14 cellular contexts compared by ENCODE assay signal in the genomic region with DNA sequence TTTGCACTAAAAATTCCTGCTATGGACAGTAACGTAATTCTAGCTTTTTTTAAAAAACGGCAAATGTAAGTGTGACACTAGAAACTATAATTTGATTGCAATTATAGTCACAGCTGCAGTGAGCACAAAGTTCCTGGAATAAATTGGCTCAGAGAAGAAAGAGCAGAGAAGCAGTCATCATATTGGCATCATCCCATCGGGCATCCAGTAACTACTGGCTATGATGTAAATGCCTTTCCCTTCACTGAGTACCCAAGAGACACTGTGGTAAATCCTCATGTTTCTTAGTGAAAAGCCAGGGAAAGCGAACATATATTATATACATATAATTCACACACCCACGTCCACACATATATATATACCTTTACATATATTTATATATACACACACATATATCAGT. TPM values are rescaled to one million over a fixed set of nuclear protein-coding genes. Genes with fewer than 3 reads are reported as not detected.
DNase-seq lines count a peak whose midpoint lies in the region; TF ChIP-seq lines count a peak whose summit lies in the region.
"Had no signal": no experiment of that assay in that cellular context is flagged by ENCODE, and none has a peak within 500 bp of the region (broad histone marks: within the 10 kb centered on the region; RNA-seq: fewer than 3 reads in every experiment).

No MANE protein-coding gene starts in this region.

- H4K20me1 ChIP-seq in osteoblast (ENCODE audit: insufficient read depth, low read length): peaks cover 9% of the 10 kb centered on the region

- peak; percentile 52 for DNase-seq in GM03348 (ENCODE audit: low spot score)
- peak; percentile 14 for DNase-seq in SK-MEL-5 (ENCODE audit: low read depth, low spot score)
- DNase-seq in fibroblast of pulmonary artery (ENCODE audit: low read depth): peak; percentile 52
- DNase-seq in osteoblast (ENCODE audit: insufficient read length, low spot score, missing footprints): no peak
- no peak for DNase-seq in stimulated activated CD4-positive, alpha-beta T cell treated with anti-CD3 and anti-CD28 coated beads, Interleukin-2, amount 100 ng/mL, for 24 hours
- DNase-seq in NCI-H1436 (lab: John Stamatoyannopoulos, UW): no peak
- no peak for DNase-seq in esophagus muscularis mucosa (ENCODE audit: extremely low spot score)
- DNase-seq: activated T-cell treated with anti-CD3 and anti-CD28 coated beads, Interleukin-2, amount 50 U/mL, for 4 hours; effector memory CD4-positive, alpha-beta T cell; gastrocnemius medialis; NCI-H2029 treated with DMSO at 0.1 percent for 48 hours; NCI-H774; tibial artery had no signal

- no peak for TF ChIP-seq EP300 in esophagus muscularis mucosa (IDR thresholded peaks at IDR 0.05)

- H3K9me3 ChIP-seq in osteoblast (ENCODE audit: low read depth, low read length): no peaks in the 10 kb centered on the region
- H3K9me3 ChIP-seq in esophagus muscularis mucosa: no peaks in the 10 kb centered on the region
- H3K9me3 ChIP-seq: BLaER1, gastrocnemius medialis, tibial artery had no signal

- no peak overlapping the region for H2AFZ ChIP-seq in osteoblast (ENCODE audit: low read length)

- in situ Hi-C loops in SK-MEL-5 (cut with HindIII; ENCODE audit: low pct_unique_long_range_greater_than_20kb, low sequenced_read_pairs): no loop called here

- 75% methylated on average over 5 of the region's 5 CpGs for WGBS in esophagus muscularis mucosa

- TF ChIP-seq POLR2A in esophagus muscularis mucosa (IDR thresholded peaks at IDR 0.05; ENCODE audit: low read depth): no peak

- H3K27me3 ChIP-seq in osteoblast (ENCODE audit: insufficient read depth, low read length): no peaks in the 10 kb centered on the region
- no peaks in the 10 kb centered on the region for H3K27me3 ChIP-seq in esophagus muscularis mucosa
- H3K27me3 ChIP-seq: BLaER1, gastrocnemius medialis, tibial artery had no signal

- H3K4me2 ChIP-seq in osteoblast (ENCODE audit: insufficient read depth, low read length): no peak overlapping the region
- H3K4me2 ChIP-seq: BLaER1 had no signal

- TF ChIP-seq CTCF in fibroblast of pulmonary artery (IDR thresholded peaks at IDR 0.05; ENCODE audit: low read length, missing control alignments): no peak
- TF ChIP-seq CTCF in osteoblast (IDR thresholded peaks at IDR 0.05; ENCODE audit: extremely low read depth, low read depth, low read length): no peak
- no peak for TF ChIP-seq CTCF in esophagus muscularis mucosa (IDR thresholded peaks at IDR 0.05)

- intact Hi-C loops in esophagus muscularis mucosa (cut with DNase I): no loop called here

- no peak overlapping the region for H3K4me3 ChIP-seq in fibroblast of pulmonary artery (replicated peaks; ENCODE audit: low read depth, low read length)
- H3K4me3 ChIP-seq in osteoblast (ENCODE audit: insufficient read depth, low read length): no peak overlapping the region
- H3K4me3 ChIP-seq in esophagus muscularis mucosa: no peak overlapping the region
- H3K4me3 ChIP-seq: BLaER1, gastrocnemius medialis, tibial artery had no signal

- H3K36me3 ChIP-seq in osteoblast (ENCODE audit: insufficient read depth, low read length) (no peaks in the 10 kb centered on the region), esophagus muscularis mucosa (no peaks in the 10 kb centered on the region)
- H3K36me3 ChIP-seq: BLaER1, gastrocnemius medialis, tibial artery had no signal

- H3K27ac ChIP-seq in osteoblast (ENCODE audit: low read depth, low read length): peak overlapping the region; percentile 21
- no peak overlapping the region for H3K27ac ChIP-seq in esophagus muscularis mucosa (replicated peaks in 1 of 4)
- H3K27ac ChIP-seq: BLaER1, gastrocnemius medialis, tibial artery had no signal

- peaks cover 74% of the 10 kb centered on the region for H3K79me2 ChIP-seq in osteoblast (ENCODE audit: insufficient read depth, low read length)

- H3K4me1 ChIP-seq in osteoblast (ENCODE audit: insufficient read depth, low read length) (peaks cover 23% of the 10 kb centered on the region), esophagus muscularis mucosa (peaks cover 0 to 56% (median 25%) of the 10 kb centered on the region in 4 donors)
- H3K4me1 ChIP-seq: gastrocnemius medialis had no signal

RNA-seq across cellular contexts. Expression of gene PIP4K2A, which starts 43.6 kb away (rescaled TPM):
- 104 and 109 TPM in 2 replicates for total RNA-seq in SK-MEL-5 (2014; rRNA removed; shearing (Covaris generic))
- polyA plus RNA-seq in SK-MEL-5 (2015; cell fraction: cytosol; rRNA removed): 43.1 and 74.2 TPM in 2 replicates
- 17.5 and 20.8 TPM in 2 replicates for polyA plus RNA-seq in SK-MEL-5 (2015; cell fraction: nucleus; rRNA removed)
- 65.7 and 68.8 TPM in 2 replicates for total RNA-seq in osteoblast
- 10 to 100 TPM; 26.2 to 34.3 (median 32.5) TPM for total RNA-seq in esophagus muscularis mucosa

Comparison
In these comparisons a context has a peak if more than half of its experiments do, and no peak if none do; other contexts are left out.
1. DNase-seq: peak in GM03348 (single experiment), SK-MEL-5 (single experiment) and fibroblast of pulmonary artery (single experiment); none in osteoblast (single experiment), stimulated activated CD4-positive, alpha-beta T cell treated with anti-CD3 and anti-CD28 coated beads, Interleukin-2, amount 100 ng/mL, for 24 hours (0 of 2), NCI-H1436 (single experiment) and esophagus muscularis mucosa (single experiment).